1 cellular context compared by ENCODE assay signal in the genomic region with DNA sequence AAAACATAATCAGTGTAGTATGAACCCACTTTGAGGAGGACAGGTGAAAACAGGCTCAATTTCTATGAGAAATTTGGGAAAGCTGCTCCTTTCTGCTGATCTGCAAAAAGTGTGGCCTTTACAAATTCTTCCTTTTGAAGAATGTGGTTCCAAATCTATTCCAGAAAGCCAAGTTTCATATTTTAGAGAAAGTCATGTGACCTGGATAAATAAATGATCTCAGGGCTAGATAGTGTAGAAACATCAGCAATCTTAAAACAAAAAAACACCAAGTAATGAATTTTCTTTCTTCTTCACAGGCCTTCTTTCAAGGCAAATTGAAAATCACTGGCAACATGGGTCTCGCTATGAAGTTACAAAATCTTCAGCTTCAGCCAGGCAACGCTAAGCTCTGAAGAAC.
TF ChIP-seq lines count a peak whose summit lies in the region.

No MANE protein-coding gene starts in this region.

TF ChIP-seq in GM23338, 12 proteins besides CTCF, POLR2A, EP300 and RAD21 (continued from another document):
- TF ChIP-seq, protein P1, sequence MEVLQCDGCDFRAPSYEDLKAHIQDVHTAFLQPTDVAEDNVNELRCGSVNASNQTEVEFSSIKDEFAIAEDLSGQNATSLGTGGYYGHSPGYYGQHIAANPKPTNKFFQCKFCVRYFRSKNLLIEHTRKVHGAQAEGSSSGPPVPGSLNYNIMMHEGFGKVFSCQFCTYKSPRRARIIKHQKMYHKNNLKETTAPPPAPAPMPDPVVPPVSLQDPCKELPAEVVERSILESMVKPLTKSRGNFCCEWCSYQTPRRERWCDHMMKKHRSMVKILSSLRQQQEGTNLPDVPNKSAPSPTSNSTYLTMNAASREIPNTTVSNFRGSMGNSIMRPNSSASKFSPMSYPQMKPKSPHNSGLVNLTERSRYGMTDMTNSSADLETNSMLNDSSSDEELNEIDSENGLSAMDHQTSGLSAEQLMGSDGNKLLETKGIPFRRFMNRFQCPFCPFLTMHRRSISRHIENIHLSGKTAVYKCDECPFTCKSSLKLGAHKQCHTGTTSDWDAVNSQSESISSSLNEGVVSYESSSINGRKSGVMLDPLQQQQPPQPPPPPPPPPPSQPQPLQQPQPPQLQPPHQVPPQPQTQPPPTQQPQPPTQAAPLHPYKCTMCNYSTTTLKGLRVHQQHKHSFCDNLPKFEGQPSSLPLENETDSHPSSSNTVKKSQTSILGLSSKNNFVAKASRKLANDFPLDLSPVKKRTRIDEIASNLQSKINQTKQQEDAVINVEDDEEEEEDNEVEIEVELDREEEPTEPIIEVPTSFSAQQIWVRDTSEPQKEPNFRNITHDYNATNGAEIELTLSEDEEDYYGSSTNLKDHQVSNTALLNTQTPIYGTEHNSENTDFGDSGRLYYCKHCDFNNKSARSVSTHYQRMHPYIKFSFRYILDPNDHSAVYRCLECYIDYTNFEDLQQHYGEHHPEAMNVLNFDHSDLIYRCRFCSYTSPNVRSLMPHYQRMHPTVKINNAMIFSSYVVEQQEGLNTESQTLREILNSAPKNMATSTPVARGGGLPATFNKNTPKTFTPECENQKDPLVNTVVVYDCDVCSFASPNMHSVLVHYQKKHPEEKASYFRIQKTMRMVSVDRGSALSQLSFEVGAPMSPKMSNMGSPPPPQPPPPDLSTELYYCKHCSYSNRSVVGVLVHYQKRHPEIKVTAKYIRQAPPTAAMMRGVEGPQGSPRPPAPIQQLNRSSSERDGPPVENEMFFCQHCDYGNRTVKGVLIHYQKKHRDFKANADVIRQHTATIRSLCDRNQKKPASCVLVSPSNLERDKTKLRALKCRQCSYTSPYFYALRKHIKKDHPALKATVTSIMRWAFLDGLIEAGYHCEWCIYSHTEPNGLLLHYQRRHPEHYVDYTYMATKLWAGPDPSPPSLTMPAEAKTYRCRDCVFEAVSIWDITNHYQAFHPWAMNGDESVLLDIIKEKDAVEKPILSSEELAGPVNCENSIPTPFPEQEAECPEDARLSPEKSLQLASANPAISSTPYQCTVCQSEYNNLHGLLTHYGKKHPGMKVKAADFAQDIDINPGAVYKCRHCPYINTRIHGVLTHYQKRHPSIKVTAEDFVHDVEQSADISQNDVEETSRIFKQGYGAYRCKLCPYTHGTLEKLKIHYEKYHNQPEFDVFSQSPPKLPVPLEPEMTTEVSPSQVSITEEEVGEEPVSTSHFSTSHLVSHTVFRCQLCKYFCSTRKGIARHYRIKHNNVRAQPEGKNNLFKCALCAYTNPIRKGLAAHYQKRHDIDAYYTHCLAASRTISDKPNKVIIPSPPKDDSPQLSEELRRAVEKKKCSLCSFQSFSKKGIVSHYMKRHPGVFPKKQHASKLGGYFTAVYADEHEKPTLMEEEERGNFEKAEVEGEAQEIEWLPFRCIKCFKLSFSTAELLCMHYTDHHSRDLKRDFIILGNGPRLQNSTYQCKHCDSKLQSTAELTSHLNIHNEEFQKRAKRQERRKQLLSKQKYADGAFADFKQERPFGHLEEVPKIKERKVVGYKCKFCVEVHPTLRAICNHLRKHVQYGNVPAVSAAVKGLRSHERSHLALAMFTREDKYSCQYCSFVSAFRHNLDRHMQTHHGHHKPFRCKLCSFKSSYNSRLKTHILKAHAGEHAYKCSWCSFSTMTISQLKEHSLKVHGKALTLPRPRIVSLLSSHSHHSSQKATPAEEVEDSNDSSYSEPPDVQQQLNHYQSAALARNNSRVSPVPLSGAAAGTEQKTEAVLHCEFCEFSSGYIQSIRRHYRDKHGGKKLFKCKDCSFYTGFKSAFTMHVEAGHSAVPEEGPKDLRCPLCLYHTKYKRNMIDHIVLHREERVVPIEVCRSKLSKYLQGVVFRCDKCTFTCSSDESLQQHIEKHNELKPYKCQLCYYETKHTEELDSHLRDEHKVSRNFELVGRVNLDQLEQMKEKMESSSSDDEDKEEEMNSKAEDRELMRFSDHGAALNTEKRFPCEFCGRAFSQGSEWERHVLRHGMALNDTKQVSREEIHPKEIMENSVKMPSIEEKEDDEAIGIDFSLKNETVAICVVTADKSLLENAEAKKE (CRISPR knock-in tag; IDR thresholded peaks at IDR 0.05) = no peak
- TF ChIP-seq STAT1 (IDR thresholded peaks at IDR 0.05; ENCODE audit: unreplicated experiment) (no peak), CREB1 (CRISPR knock-in tag; IDR thresholded peaks at IDR 0.05; ENCODE audit: low read depth) (no peak), EZH2phosphoT487 (IDR thresholded peaks at IDR 0.05; ENCODE audit: unreplicated experiment) (no peak), NANOG (IDR thresholded peaks at IDR 0.05; ENCODE audit: borderline replicate concordance) (no peak), ZNF331 (CRISPR knock-in tag; IDR thresholded peaks at IDR 0.05; ENCODE audit: low read depth) (no peak)
- TF ChIP-seq, protein P2, sequence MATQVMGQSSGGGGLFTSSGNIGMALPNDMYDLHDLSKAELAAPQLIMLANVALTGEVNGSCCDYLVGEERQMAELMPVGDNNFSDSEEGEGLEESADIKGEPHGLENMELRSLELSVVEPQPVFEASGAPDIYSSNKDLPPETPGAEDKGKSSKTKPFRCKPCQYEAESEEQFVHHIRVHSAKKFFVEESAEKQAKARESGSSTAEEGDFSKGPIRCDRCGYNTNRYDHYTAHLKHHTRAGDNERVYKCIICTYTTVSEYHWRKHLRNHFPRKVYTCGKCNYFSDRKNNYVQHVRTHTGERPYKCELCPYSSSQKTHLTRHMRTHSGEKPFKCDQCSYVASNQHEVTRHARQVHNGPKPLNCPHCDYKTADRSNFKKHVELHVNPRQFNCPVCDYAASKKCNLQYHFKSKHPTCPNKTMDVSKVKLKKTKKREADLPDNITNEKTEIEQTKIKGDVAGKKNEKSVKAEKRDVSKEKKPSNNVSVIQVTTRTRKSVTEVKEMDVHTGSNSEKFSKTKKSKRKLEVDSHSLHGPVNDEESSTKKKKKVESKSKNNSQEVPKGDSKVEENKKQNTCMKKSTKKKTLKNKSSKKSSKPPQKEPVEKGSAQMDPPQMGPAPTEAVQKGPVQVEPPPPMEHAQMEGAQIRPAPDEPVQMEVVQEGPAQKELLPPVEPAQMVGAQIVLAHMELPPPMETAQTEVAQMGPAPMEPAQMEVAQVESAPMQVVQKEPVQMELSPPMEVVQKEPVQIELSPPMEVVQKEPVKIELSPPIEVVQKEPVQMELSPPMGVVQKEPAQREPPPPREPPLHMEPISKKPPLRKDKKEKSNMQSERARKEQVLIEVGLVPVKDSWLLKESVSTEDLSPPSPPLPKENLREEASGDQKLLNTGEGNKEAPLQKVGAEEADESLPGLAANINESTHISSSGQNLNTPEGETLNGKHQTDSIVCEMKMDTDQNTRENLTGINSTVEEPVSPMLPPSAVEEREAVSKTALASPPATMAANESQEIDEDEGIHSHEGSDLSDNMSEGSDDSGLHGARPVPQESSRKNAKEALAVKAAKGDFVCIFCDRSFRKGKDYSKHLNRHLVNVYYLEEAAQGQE (IDR thresholded peaks at IDR 0.05; ENCODE audit: unreplicated experiment) = no peak
